In genomic region chr11:44621784-44622183, GRCh38 we compare ENCODE assay signal across 10 cellular contexts. TPM values are rescaled to one million over a fixed set of nuclear protein-coding genes. Genes with fewer than 3 reads are reported as not detected.
DNase-seq lines count a peak whose midpoint lies in the region; ATAC-seq, FAIRE-seq and TF ChIP-seq lines count a peak whose summit lies in the region.
"Had no signal": no experiment of that assay in that cellular context is flagged by ENCODE, and none has a peak within 500 bp of the region (broad histone marks: within the 10 kb centered on the region; RNA-seq: fewer than 3 reads in every experiment).

No MANE protein-coding gene starts in this region.

- H3K4me3 ChIP-seq in K562 (no peak overlapping the region), neutrophil (ENCODE audit: low read depth in 1 of 2, low read length in 1 of 2) (no peak overlapping the region)
- H3K4me3 ChIP-seq: ovary had no signal

- TF ChIP-seq CTCF in K562 (IDR thresholded peaks at IDR 0.05 in 2 of 3, conservative IDR thresholded peaks at IDR 0.05 in 1 of 3; ENCODE audit: insufficient read depth in 2 of 3, low read depth in 1 of 3, low read length in 3 of 3), result no peak
- no peak for TF ChIP-seq CTCF in neutrophil (IDR thresholded peaks at IDR 0.05)

- peaks cover 7% of the 10 kb centered on the region for H3K9me1 ChIP-seq in K562 (ENCODE audit: control insufficient read depth, insufficient read depth, low read length)

- H3K36me3 ChIP-seq in K562 (ENCODE audit: control insufficient read depth, insufficient read depth, low read length) (no peaks in the 10 kb centered on the region), neutrophil (peaks cover 48% of the 10 kb centered on the region)
- H3K36me3 ChIP-seq: ovary had no signal

- H3K27me3 ChIP-seq in K562 (ENCODE audit: control insufficient read depth in 2 of 2, insufficient read depth in 2 of 2, low read length in 2 of 2) (peaks cover 0 to 22% of the 10 kb centered on the region in 2 experiments; a peak in 2 of 5 replicates), neutrophil (no peaks in the 10 kb centered on the region)
- H3K27me3 ChIP-seq: ovary had no signal

- CTCF ChIA-PET in K562 (lab: Yijun Ruan, JAX; ENCODE audit: low intra/inter-chr PET ratio), result interaction anchor here (0.6 to 2.4 kb wide), 9 partner anchors 65 to 481 kb away, joined by 3 to 42 read pairs (median 4); no protein-coding TSS in a partner anchor

- H2AFZ ChIP-seq in K562 (ENCODE audit: low read depth, low read length), result peak overlapping the region; percentile 87; the same call in 1 of the 2 replicates

- no TSS peak for BruUV-seq in K562 (replicated peaks; lab: Mats Ljungman, UMichigan)

- DNase-seq in activated CD4-positive, CD25-positive, alpha-beta regulatory T cell treated with anti-CD3 and anti-CD28 coated beads, Interleukin-2, amount 50 U/mL, for 72 hours, result peak; percentile 25
- peak; percentile 14 for DNase-seq in ELF-1 (ENCODE audit: low read depth, low spot score)
- no peak for DNase-seq in K562 (ENCODE audit: extremely low read depth in 1 of 4, low spot score in 3 of 4)
- no peak for DNase-seq in amniotic stem cell (lab: John Stamatoyannopoulos, UW)
- DNase-seq in NCI-H2227 treated with DMSO at 0.1 percent for 48 hours (lab: John Stamatoyannopoulos, UW), result no peak

- no peak for TF ChIP-seq EP300 in K562 (IDR thresholded peaks at IDR 0.05; ENCODE audit: low read length)

- H3K27ac ChIP-seq in K562 (ENCODE audit: extremely low read depth, low read depth, low read length) (no peak overlapping the region), neutrophil (peak overlapping the region; percentile 30)
- H3K27ac ChIP-seq: ovary had no signal

- H3K9ac ChIP-seq in K562 (ENCODE audit: insufficient read depth in 1 of 2, low read depth in 2 of 2, low read length in 2 of 2), result no peak overlapping the region; a peak in 1 of 4 replicates

- no peaks in the 10 kb centered on the region for H3K79me2 ChIP-seq in K562 (ENCODE audit: control insufficient read depth, insufficient read depth, low read length)

- H3K4me1 ChIP-seq in K562 (replicated peaks in 1 of 2; ENCODE audit: control insufficient read depth in 2 of 2, insufficient read depth in 2 of 2, low read length in 2 of 2), result peaks cover 0 to 26% of the 10 kb centered on the region in 2 experiments; a peak in 3 of 5 replicates
- peaks cover 53 to 59% of the 10 kb centered on the region in 2 experiments for H3K4me1 ChIP-seq in neutrophil (ENCODE audit: control insufficient read depth in 1 of 2, insufficient read depth in 1 of 2, low read depth in 1 of 2, low read length in 1 of 2)

- WGBS in K562 (ENCODE audit: insufficient coverage, low coverage, missing lambda C conversion rate), result 32% methylated on average over 7 of the region's 8 CpGs

- H4K20me1 ChIP-seq in K562 (replicated peaks; ENCODE audit: control insufficient read depth, insufficient read depth, low read length), result peaks cover 4% of the 10 kb centered on the region

- no peak for ATAC-seq in activated CD4-positive, CD25-positive, alpha-beta regulatory T cell treated with anti-CD3 and anti-CD28 coated beads, Interleukin-2, amount 50 U/mL, for 24 hours
- ATAC-seq in K562 (no peak), HG03039 (IDR thresholded peaks at IDR 0.05; ENCODE audit: unreplicated experiment) (no peak)

- no peak for TF ChIP-seq POLR2A in K562 (conservative IDR thresholded peaks at IDR 0.05)

- POLR2A ChIA-PET in K562 (lab: Yijun Ruan, JAX), result interaction anchor here (0.6 to 1.1 kb wide), 2 partner anchors 241 to 290 kb away, joined by 3 to 4 read pairs; no protein-coding TSS in a partner anchor

- peak overlapping the region; percentile 71 for H3K4me2 ChIP-seq in K562 (ENCODE audit: insufficient read depth, low read length)

- no peak for TF ChIP-seq RAD21 in K562 (CRISPR knock-in tag; conservative IDR thresholded peaks at IDR 0.05 in 1 of 2, IDR thresholded peaks at IDR 0.05 in 1 of 2)

- no peaks in the 10 kb centered on the region for H3K9me3 ChIP-seq in K562 (replicated peaks; ENCODE audit: control insufficient read depth, insufficient read depth, low read depth, low read length)
- H3K9me3 ChIP-seq in neutrophil, result no peaks in the 10 kb centered on the region
- H3K9me3 ChIP-seq: ovary had no signal

- in situ Hi-C loops in K562 (cut with MboI), result loop anchor here (5.0 kb wide), 1 partner anchor 291 kb away; no protein-coding TSS in a partner anchor

- intact Hi-C loops in K562 (cut with micrococcal nuclease), result loop anchor here (1.0 to 5.0 kb wide), 4 partner anchors 76 to 481 kb away; no protein-coding TSS in a partner anchor

- no peak for FAIRE-seq in K562 (lab: Jason Lieb, UNC)
- FAIRE-seq: A204.1 had no signal

TF ChIP-seq in K562, 482 proteins besides CTCF, POLR2A, EP300 and RAD21 (continues in another document):
- TF ChIP-seq POLR2B (IDR thresholded peaks at IDR 0.05; ENCODE audit: low read depth, partially characterized antibody) (no peak), MED1 (CRISPR knock-in tag; IDR thresholded peaks at IDR 0.05; ENCODE audit: borderline replicate concordance) (no peak), TFE3 (CRISPR knock-in tag; IDR thresholded peaks at IDR 0.05) (no peak), HES1 (IDR thresholded peaks at IDR 0.05; ENCODE audit: low read depth) (no peak), ZBTB49 (CRISPR knock-in tag; IDR thresholded peaks at IDR 0.05; ENCODE audit: borderline replicate concordance) (no peak), NR0B1 (IDR thresholded peaks at IDR 0.05; ENCODE audit: partially characterized antibody) (no peak), ZNF778 (CRISPR knock-in tag; IDR thresholded peaks at IDR 0.05) (no peak), SRF (CRISPR knock-in tag; IDR thresholded peaks at IDR 0.05) (no peak)

RNA-seq across cellular contexts. Expression of gene CD82, which starts 56.3 kb away (rescaled TPM):
- 3.5 and 6.3 TPM in 2 replicates for total RNA-seq in K562 (2011; cell fraction: chromatin; rRNA removed; ENCODE audit: low replicate concordance)
- total RNA-seq in K562 (2011; cell fraction: nucleolus; rRNA removed), result 5.3 and 8.8 TPM in 2 replicates
- total RNA-seq in K562 (2011; cell fraction: nucleoplasm; rRNA removed), result 4.4 and 6.4 TPM in 2 replicates
- total RNA-seq in K562 (2014; rRNA removed) (3.9 and 4.7 TPM in 2 replicates), K562 (2014; rRNA removed; fragmentation: Illumina TruSeq; extraction: Trizol) (1.3 and 2.0 TPM in 2 replicates), K562 (2015; rRNA removed; fragmentation: Illumina TruSeq; extraction: Trizol) (4.4 and 4.5 TPM in 2 replicates), K562 (2021) (8.2 and 9.4 TPM in 2 replicates)
- polyA plus RNA-seq in K562 (2011; rRNA removed) (2.8 and 5.9 TPM in 2 replicates), K562 (2014; fragmentation: Illumina TruSeq; extraction: Trizol) (3.0 and 3.7 TPM in 2 replicates), K562 (2014; fragmentation: Nextera tagmentation; extraction: Ambion mirVana) (under 1 TPM; 0.27 to 0.30 TPM), K562 (2014; rRNA removed) (4.6 and 5.8 TPM in 2 replicates)
- 5.3 and 7.6 TPM in 2 replicates for polyA plus RNA-seq in K562 (2011; cell fraction: cytosol; rRNA removed)
- 1.1 and 2.4 TPM in 2 replicates for polyA plus RNA-seq in K562 (2011; cell fraction: nucleus; rRNA removed)
- polyA plus RNA-seq in K562 (2012), result 9.2 and 23.4 TPM in 2 replicates
- 1.8 and 3.5 TPM in 2 replicates for polyA minus RNA-seq in K562 (2011; rRNA and poly(A)+ RNA removed)
- polyA minus RNA-seq in K562 (2011; cell fraction: cytosol; rRNA and poly(A)+ RNA removed), result 2.4 and 4.0 TPM in 2 replicates
- polyA minus RNA-seq in K562 (2011; cell fraction: nucleus; rRNA and poly(A)+ RNA removed), result 2.3 and 3.4 TPM in 2 replicates

Comparison
In these comparisons a context has a peak if more than half of its experiments do, and no peak if none do; other contexts are left out.
1. DNase-seq: peak in activated CD4-positive, CD25-positive, alpha-beta regulatory T cell treated with anti-CD3 and anti-CD28 coated beads, Interleukin-2, amount 50 U/mL, for 72 hours (single experiment) and ELF-1 (single experiment); none in K562 (0 of 4), amniotic stem cell (single experiment) and NCI-H2227 treated with DMSO at 0.1 percent for 48 hours (single experiment).